12 cellular contexts compared by ENCODE assay signal in the genomic region with DNA sequence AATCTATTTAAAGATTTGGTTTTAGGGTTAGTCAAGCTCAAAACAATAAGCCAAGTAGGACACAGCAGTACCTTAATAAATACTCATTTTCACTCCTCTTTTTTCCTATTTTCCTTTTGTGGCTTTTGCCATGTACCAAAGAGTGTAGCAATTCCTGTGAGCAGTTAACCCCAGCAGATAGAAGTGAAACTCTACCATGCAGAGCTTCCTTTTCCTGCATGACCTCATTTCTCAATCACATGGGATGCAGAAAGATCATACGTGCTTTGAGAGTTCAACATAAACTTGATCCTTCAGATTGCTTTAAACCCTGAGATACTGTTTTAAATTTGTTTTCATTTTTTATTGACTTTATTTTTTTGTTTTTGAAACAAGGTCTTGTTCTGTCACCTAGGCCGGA.
DNase-seq lines count a peak whose midpoint lies in the region; ATAC-seq and TF ChIP-seq lines count a peak whose summit lies in the region.
"Had no signal": no experiment of that assay in that cellular context is flagged by ENCODE, and none has a peak within 500 bp of the region (broad histone marks: within the 10 kb centered on the region; RNA-seq: fewer than 3 reads in every experiment).

No MANE protein-coding gene starts in this region.

- POLR2A ChIA-PET in activated CD4-positive, alpha-beta T cell treated with anti-CD3 and anti-CD28 coated beads for 36 hours (lab: Charles Lee) = no interaction called here

- peaks cover 7% of the 10 kb centered on the region for H3K27me3 Mint-ChIP-seq in activated naive CD4-positive, alpha-beta T cell treated with anti-CD3 and anti-CD28 coated beads for 36 hours (ENCODE audit: low read depth)
- H3K27me3 Mint-ChIP-seq in progenitor cell of endocrine pancreas = peaks cover 19% of the 10 kb centered on the region
- H3K27me3 Mint-ChIP-seq in activated CD4-positive, alpha-beta T cell treated with anti-CD3 and anti-CD28 coated beads for 36 hours = peaks cover 6% of the 10 kb centered on the region

- no peaks in the 10 kb centered on the region for H3K36me3 Mint-ChIP-seq in activated naive CD4-positive, alpha-beta T cell treated with anti-CD3 and anti-CD28 coated beads for 36 hours (ENCODE audit: low read depth)
- no peaks in the 10 kb centered on the region for H3K36me3 Mint-ChIP-seq in progenitor cell of endocrine pancreas (ENCODE audit: insufficient read depth)
- H3K36me3 Mint-ChIP-seq in activated CD4-positive, alpha-beta T cell treated with anti-CD3 and anti-CD28 coated beads for 36 hours (ENCODE audit: low read depth) = no peaks in the 10 kb centered on the region
- H3K36me3 Mint-ChIP-seq: CD8-positive, alpha-beta memory T cell had no signal

- DNase-seq in SKM-1 treated with dmso at 0.1 percent for 144 hours (lab: John Stamatoyannopoulos, UW; ENCODE audit: unreplicated experiment) (peak; percentile 83), non-pigmented ciliary epithelial cell (ENCODE audit: low read depth) (peak; percentile 6), progenitor cell of endocrine pancreas (ENCODE audit: low spot score, unreplicated experiment) (no peak)
- DNase-seq in activated naive CD4-positive, alpha-beta T cell treated with anti-CD3 and anti-CD28 coated beads for 36 hours = no peak
- no peak for DNase-seq in activated CD4-positive, alpha-beta T cell treated with anti-CD3 and anti-CD28 coated beads for 36 hours
- DNase-seq: activated naive CD4-positive, alpha-beta T cell treated with anti-CD3 and anti-CD28 coated beads, Interleukin-2, amount 50 U/mL, for 16 hours; CD8-positive, alpha-beta memory T cell; NCI-H2029 treated with DMSO at 0.1 percent for 48 hours had no signal

- H3K9me3 Mint-ChIP-seq in activated naive CD4-positive, alpha-beta T cell treated with anti-CD3 and anti-CD28 coated beads for 36 hours = no peaks in the 10 kb centered on the region
- peaks cover 3% of the 10 kb centered on the region for H3K9me3 Mint-ChIP-seq in progenitor cell of endocrine pancreas (ENCODE audit: low read depth)
- no peaks in the 10 kb centered on the region for H3K9me3 Mint-ChIP-seq in activated CD4-positive, alpha-beta T cell treated with anti-CD3 and anti-CD28 coated beads for 36 hours (ENCODE audit: low read depth)
- H3K9me3 Mint-ChIP-seq: CD8-positive, alpha-beta memory T cell; central memory CD8-positive, alpha-beta T cell had no signal

- no peak overlapping the region for H3K27ac Mint-ChIP-seq in activated naive CD4-positive, alpha-beta T cell treated with anti-CD3 and anti-CD28 coated beads for 36 hours
- no peak overlapping the region for H3K27ac Mint-ChIP-seq in progenitor cell of endocrine pancreas
- no peak overlapping the region for H3K27ac Mint-ChIP-seq in activated CD4-positive, alpha-beta T cell treated with anti-CD3 and anti-CD28 coated beads for 36 hours

- ATAC-seq in GM18519 (IDR thresholded peaks at IDR 0.05; ENCODE audit: low FRiP score, unreplicated experiment) = peak; percentile 37
- ATAC-seq in HG03432 (IDR thresholded peaks at IDR 0.05; ENCODE audit: unreplicated experiment) = peak; percentile 58
- no peak for ATAC-seq in HG03469 (IDR thresholded peaks at IDR 0.05; ENCODE audit: unreplicated experiment)
- no peak for ATAC-seq in activated CD4-positive, alpha-beta T cell treated with anti-CD3 and anti-CD28 coated beads for 36 hours

- CTCF ChIA-PET in activated naive CD4-positive, alpha-beta T cell treated with anti-CD3 and anti-CD28 coated beads for 36 hours (lab: Charles Lee) = no interaction called here
- CTCF ChIA-PET in activated CD4-positive, alpha-beta T cell treated with anti-CD3 and anti-CD28 coated beads for 36 hours (lab: Charles Lee) = interaction anchor here (1.4 kb wide), 1 partner anchor 28 kb away, joined by 4 read pairs; no protein-coding TSS in a partner anchor

- H3K4me3 Mint-ChIP-seq in activated naive CD4-positive, alpha-beta T cell treated with anti-CD3 and anti-CD28 coated beads for 36 hours = no peak overlapping the region
- no peak overlapping the region for H3K4me3 Mint-ChIP-seq in progenitor cell of endocrine pancreas (ENCODE audit: low read depth)
- no peak overlapping the region for H3K4me3 Mint-ChIP-seq in activated CD4-positive, alpha-beta T cell treated with anti-CD3 and anti-CD28 coated beads for 36 hours
- H3K4me3 Mint-ChIP-seq: CD8-positive, alpha-beta memory T cell; central memory CD8-positive, alpha-beta T cell had no signal

- intact Hi-C loops in activated naive CD4-positive, alpha-beta T cell treated with anti-CD3 and anti-CD28 coated beads for 36 hours (cut with micrococcal nuclease) = loop anchor here (5.0 to 10.0 kb wide), 4 partner anchors 437 to 1487 kb away; no protein-coding TSS in a partner anchor
- intact Hi-C loops in activated CD4-positive, alpha-beta T cell treated with anti-CD3 and anti-CD28 coated beads for 36 hours (cut with DNase I, micrococcal nuclease) = loop anchor here (5.0 kb wide), 2 partner anchors 132 to 437 kb away; no protein-coding TSS in a partner anchor

- TF ChIP-seq CTCF in progenitor cell of endocrine pancreas (IDR thresholded peaks at IDR 0.05; ENCODE audit: unreplicated experiment) = no peak

- H3K4me1 Mint-ChIP-seq in activated naive CD4-positive, alpha-beta T cell treated with anti-CD3 and anti-CD28 coated beads for 36 hours (ENCODE audit: low read depth) = peaks cover 14% of the 10 kb centered on the region
- no peaks in the 10 kb centered on the region for H3K4me1 Mint-ChIP-seq in progenitor cell of endocrine pancreas (ENCODE audit: low read depth)
- peaks cover 9% of the 10 kb centered on the region for H3K4me1 Mint-ChIP-seq in activated CD4-positive, alpha-beta T cell treated with anti-CD3 and anti-CD28 coated beads for 36 hours
- H3K4me1 Mint-ChIP-seq: central memory CD8-positive, alpha-beta T cell had no signal

Comparison
In these comparisons a context has a peak if more than half of its experiments do, and no peak if none do; other contexts are left out.
1. ATAC-seq: peak in GM18519 (single experiment) and HG03432 (single experiment); none in HG03469 (single experiment) and activated CD4-positive, alpha-beta T cell treated with anti-CD3 and anti-CD28 coated beads for 36 hours (single experiment).
2. DNase-seq: peak in SKM-1 treated with dmso at 0.1 percent for 144 hours (single experiment) and non-pigmented ciliary epithelial cell (single experiment); none in activated naive CD4-positive, alpha-beta T cell treated with anti-CD3 and anti-CD28 coated beads for 36 hours (single experiment), progenitor cell of endocrine pancreas (single experiment) and activated CD4-positive, alpha-beta T cell treated with anti-CD3 and anti-CD28 coated beads for 36 hours (single experiment).